1 cellular context compared by ENCODE assay signal in genomic region chr3:136819784-136820640, GRCh38.
TF ChIP-seq lines count a peak whose summit lies in the region.

No MANE protein-coding gene starts in this region.

TF ChIP-seq in H1, 55 proteins besides CTCF, POLR2A, EP300 and RAD21 (continued from another document):
- TF ChIP-seq RBBP5 (IDR thresholded peaks at IDR 0.05; ENCODE audit: borderline replicate concordance, low read depth, low read length): peak; percentile 89
- peak; percentile 67 for TF ChIP-seq ASH2L (IDR thresholded peaks at IDR 0.05; ENCODE audit: low read length)
- TF ChIP-seq FOSL1 (IDR thresholded peaks at IDR 0.05; ENCODE audit: insufficient read depth, low read depth, low read length): no peak
- peak; percentile 26; the same call in 1 of the 2 replicates for TF ChIP-seq SUZ12 (IDR thresholded peaks at IDR 0.05; ENCODE audit: low read length)
- TF ChIP-seq CREB1 (IDR thresholded peaks at IDR 0.05): 0 out of 2 replicates have a peak, but pooled peaks have one; percentile 26
- TF ChIP-seq, protein P1, sequence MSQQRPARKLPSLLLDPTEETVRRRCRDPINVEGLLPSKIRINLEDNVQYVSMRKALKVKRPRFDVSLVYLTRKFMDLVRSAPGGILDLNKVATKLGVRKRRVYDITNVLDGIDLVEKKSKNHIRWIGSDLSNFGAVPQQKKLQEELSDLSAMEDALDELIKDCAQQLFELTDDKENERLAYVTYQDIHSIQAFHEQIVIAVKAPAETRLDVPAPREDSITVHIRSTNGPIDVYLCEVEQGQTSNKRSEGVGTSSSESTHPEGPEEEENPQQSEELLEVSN (IDR thresholded peaks at IDR 0.05): peak; percentile 97
- peak; percentile 92 for TF ChIP-seq MAX (IDR thresholded peaks at IDR 0.05)
- no peak for TF ChIP-seq RXRA (IDR thresholded peaks at IDR 0.05; ENCODE audit: insufficient read depth, low read depth, low read length)
- peak; percentile 46 for TF ChIP-seq RNF2 (IDR thresholded peaks at IDR 0.05; ENCODE audit: borderline replicate concordance, low read depth, low read length, missing control alignments, poor library complexity, severe bottlenecking)
- TF ChIP-seq SIRT6 (IDR thresholded peaks at IDR 0.05; ENCODE audit: low read length): no peak
- TF ChIP-seq EZH2 (IDR thresholded peaks at IDR 0.05; ENCODE audit: low read depth, low read length, severe bottlenecking): peak; percentile 10
- no peak for TF ChIP-seq ZNF274 (IDR thresholded peaks at IDR 0.05; ENCODE audit: borderline replicate concordance, extremely low read depth, low read length)
- no peak for TF ChIP-seq YY1 (IDR thresholded peaks at IDR 0.05; ENCODE audit: low read depth, low read length)
- TF ChIP-seq MAFK (IDR thresholded peaks at IDR 0.05; ENCODE audit: low read depth, low read length): no peak
- TF ChIP-seq GABPA (IDR thresholded peaks at IDR 0.05; ENCODE audit: borderline replicate concordance, insufficient read depth, low read length): no peak
- peak; percentile 82 to 94 for TF ChIP-seq SIN3A (conservative IDR thresholded peaks at IDR 0.05 in 1 of 2, IDR thresholded peaks at IDR 0.05 in 1 of 2; ENCODE audit: low read depth in 1 of 2, low read length in 2 of 2)
- peak; percentile 34; the same call in 1 of the 2 replicates for TF ChIP-seq CHD2 (IDR thresholded peaks at IDR 0.05; ENCODE audit: low read length)
- TF ChIP-seq SP1 (IDR thresholded peaks at IDR 0.05; ENCODE audit: low read depth, low read length): no peak
- TF ChIP-seq KDM4A (IDR thresholded peaks at IDR 0.05; ENCODE audit: low read depth, low read length, severe bottlenecking): peak; percentile 33
